In genomic region chr17:29094101-29094708, GRCh38 we compare ENCODE assay signal across 30 cellular contexts.
"Had no signal": no experiment of that assay in that cellular context is flagged by ENCODE, and none has a peak within 500 bp of the region (broad histone marks: within the 10 kb centered on the region; RNA-seq: fewer than 3 reads in every experiment).

No MANE protein-coding gene starts in this region.

- H3K9me3 ChIP-seq: adrenal gland, body of pancreas, breast epithelium, MG63 had no signal

- H3K4me1 ChIP-seq: adrenal gland, body of pancreas, breast epithelium had no signal

- H3K4me3 ChIP-seq: adrenal gland, body of pancreas, breast epithelium, MG63, PC-9 had no signal

- H3K27me3 Mint-ChIP-seq: activated CD4-positive, alpha-beta memory T cell treated with anti-CD3 and anti-CD28 coated beads for 36 hours; activated CD4-positive, alpha-beta T cell treated with anti-CD3 and anti-CD28 coated beads, Interleukin-2, amount 10 ng/mL, durations not matched to agents 24 days and 14 days had no signal

- ATAC-seq: activated naive CD4-positive, alpha-beta T cell treated with anti-CD3 and anti-CD28 coated beads, Interleukin-2, amount 50 U/mL, for 72 hours; activated T-cell treated with anti-CD3 and anti-CD28 coated beads, Interleukin-2, amount 50 U/mL, for 4 hours; body of pancreas had no signal

- H3K36me3 Mint-ChIP-seq: activated naive CD4-positive, alpha-beta T cell treated with anti-CD3 and anti-CD28 coated beads, Interleukin-2, amount 50 U/mL, for 72 hours had no signal

- DNase-seq: activated CD4-positive, alpha-beta memory T cell treated with anti-CD3 and anti-CD28 coated beads for 36 hours; activated CD4-positive, alpha-beta T cell treated with anti-CD3 and anti-CD28 coated beads, Interleukin-2, amount 10 ng/mL, durations not matched to agents 24 days and 14 days; activated CD8-positive, alpha-beta memory T cell treated with anti-CD3 and anti-CD28 coated beads, Interleukin-2, amount 50 U/mL, for 4 hours; activated gamma-delta T cell treated with Interleukin-2 at 50 U/mL for 16 hours; activated naive CD4-positive, alpha-beta T cell treated with anti-CD3 and anti-CD28 coated beads for 36 hours; activated T-cell treated with anti-CD3 and anti-CD28 coated beads for 4 hours; activated T-cell treated with anti-CD3 and anti-CD28 coated beads, Interleukin-2, amount 50 U/mL, for 4 hours; adrenal gland; body of pancreas; central memory CD4-positive, alpha-beta T cell; Kasumi-1; KG1; MG63; NCI-H1048; NCI-H1105 treated with DMSO at 0.1 percent for 48 hours; NCI-H1436; NCI-H1694; NCI-H1930; NCI-H2081 treated with DMSO at 0.1 percent for 48 hours; NCI-H226; NCI-H446 treated with DMSO at 0.1 percent for 48 hours; NCI-H524; NCI-H69; NCI-H82; NK-92 treated with Interleukin-12 subunit alpha and Interleukin-12 subunit beta, amount 100 ng/mL, for 24 hours; PC-9; Right ventricle myocardium superior had no signal

- H3K27ac ChIP-seq: adrenal gland, body of pancreas, breast epithelium, PC-9 had no signal

- H3K4me1 Mint-ChIP-seq: activated CD4-positive, alpha-beta T cell treated with anti-CD3 and anti-CD28 coated beads, Interleukin-2, amount 10 ng/mL, durations not matched to agents 24 days and 14 days had no signal

- H3K9me3 Mint-ChIP-seq: activated CD4-positive, alpha-beta memory T cell treated with anti-CD3 and anti-CD28 coated beads for 36 hours; activated CD4-positive, alpha-beta T cell treated with anti-CD3 and anti-CD28 coated beads, Interleukin-2, amount 10 ng/mL, durations not matched to agents 24 days and 14 days; activated naive CD4-positive, alpha-beta T cell treated with anti-CD3 and anti-CD28 coated beads for 36 hours; activated naive CD4-positive, alpha-beta T cell treated with anti-CD3 and anti-CD28 coated beads, Interleukin-2, amount 50 U/mL, for 72 hours; activated T-cell treated with anti-CD3 and anti-CD28 coated beads, Interleukin-2, amount 50 U/mL, for 4 hours; activated T-helper 1 cell treated with anti-CD3 and anti-CD28 coated beads, Interleukin-12 subunit alpha, Interleukin-12 subunit beta, Interleukin-2, Interleukin-4 antibody, amounts not matched to agents 30 ng/mL and 10 ng/mL and 1 ng/mL, durations not matched to agents 14 hours and 24 hours and 36 hours had no signal

- H3K27ac Mint-ChIP-seq: activated CD4-positive, alpha-beta memory T cell treated with anti-CD3 and anti-CD28 coated beads for 36 hours; activated CD4-positive, alpha-beta T cell treated with anti-CD3 and anti-CD28 coated beads, Interleukin-2, amount 10 ng/mL, durations not matched to agents 24 days and 14 days; activated naive CD4-positive, alpha-beta T cell treated with anti-CD3 and anti-CD28 coated beads for 36 hours; activated T-helper 1 cell treated with anti-CD3 and anti-CD28 coated beads, Interleukin-12 subunit alpha, Interleukin-12 subunit beta, Interleukin-2, Interleukin-4 antibody, amounts not matched to agents 30 ng/mL and 10 ng/mL and 1 ng/mL, durations not matched to agents 14 hours and 24 hours and 36 hours had no signal

- H3K4me3 Mint-ChIP-seq: activated CD4-positive, alpha-beta memory T cell treated with anti-CD3 and anti-CD28 coated beads for 36 hours; activated CD4-positive, alpha-beta T cell treated with anti-CD3 and anti-CD28 coated beads, Interleukin-2, amount 10 ng/mL, durations not matched to agents 24 days and 14 days; activated naive CD4-positive, alpha-beta T cell treated with anti-CD3 and anti-CD28 coated beads for 36 hours; activated T-cell treated with anti-CD3 and anti-CD28 coated beads, Interleukin-2, amount 50 U/mL, for 4 hours; activated T-helper 1 cell treated with anti-CD3 and anti-CD28 coated beads, Interleukin-12 subunit alpha, Interleukin-12 subunit beta, Interleukin-2, Interleukin-4 antibody, amounts not matched to agents 30 ng/mL and 10 ng/mL and 1 ng/mL, durations not matched to agents 14 hours and 24 hours and 36 hours had no signal
